Comparison of ENCODE assay signal across 1 cellular context in genomic region chr5:101590384-101590783, GRCh38.
TF ChIP-seq lines count a peak whose summit lies in the region.

No MANE protein-coding gene starts in this region.

TF ChIP-seq in HCT116, 20 proteins besides CTCF, POLR2A, EP300 and RAD21 (continued from another document):
- TF ChIP-seq CEBPB (IDR thresholded peaks at IDR 0.05; ENCODE audit: low read depth) = no peak
